11 cellular contexts compared by ENCODE assay signal in the genomic region with DNA sequence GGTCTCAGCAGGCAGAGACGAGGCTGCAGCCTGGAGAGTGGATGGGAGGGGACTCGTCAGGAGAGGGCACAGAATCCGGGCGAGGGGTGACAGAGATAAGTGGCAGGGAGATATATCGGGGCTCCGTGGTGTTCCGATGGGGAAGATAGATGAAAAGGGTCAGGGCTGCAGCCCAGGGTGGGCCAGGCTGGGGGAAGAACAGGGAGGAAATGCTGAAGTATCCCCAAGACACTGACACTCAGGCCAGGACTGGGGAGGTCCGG. TPM values are rescaled to one million over a fixed set of nuclear protein-coding genes. Genes with fewer than 3 reads are reported as not detected.
DNase-seq lines count a peak whose midpoint lies in the region; ATAC-seq, FAIRE-seq and TF ChIP-seq lines count a peak whose summit lies in the region.
"Had no signal": no experiment of that assay in that cellular context is flagged by ENCODE, and none has a peak within 500 bp of the region (broad histone marks: within the 10 kb centered on the region; RNA-seq: fewer than 3 reads in every experiment).

No MANE protein-coding gene starts in this region.

- TF ChIP-seq CTCF in VCaP (conservative IDR thresholded peaks at IDR 0.05), result no peak

- H3K4me1 Mint-ChIP-seq in activated CD4-positive, alpha-beta T cell treated with anti-CD3 and anti-CD28 coated beads, Interleukin-2, amount 10 ng/mL, durations not matched to agents 7 days and 5 days, result peaks cover 31% of the 10 kb centered on the region
- no peaks in the 10 kb centered on the region for H3K4me1 Mint-ChIP-seq in natural killer cell treated with Interleukin-12 subunit alpha and Interleukin-12 subunit beta and Interleukin-15 and Interleukin-18, amount 100 ng/mL, for 72 hours (ENCODE audit: low read depth in 2 of 2)

- H3K4me3 ChIP-seq in right cardiac atrium (ENCODE audit: low read length) (no peak overlapping the region), small intestine (ENCODE audit: low read depth in 1 of 2, low read length in 2 of 2) (peak overlapping the region; percentile 17 to 51)
- H3K4me3 ChIP-seq: A549, tibial artery had no signal

- ATAC-seq in right cardiac atrium, result no peak
- no peak for ATAC-seq in natural killer cell treated with Interleukin-12 subunit alpha and Interleukin-12 subunit beta and Interleukin-15 and Interleukin-18, amount 100 ng/mL, for 72 hours

- H3K4me1 ChIP-seq in right cardiac atrium (ENCODE audit: control insufficient read depth, insufficient read depth, low read length) (peaks cover 2% of the 10 kb centered on the region), small intestine (ENCODE audit: control insufficient read depth in 2 of 2, insufficient read depth in 1 of 2, low read depth in 1 of 2, low read length in 1 of 2) (peaks cover 0 to 12% of the 10 kb centered on the region in 2 donors)

- H3K27me3 Mint-ChIP-seq in activated CD4-positive, alpha-beta T cell treated with anti-CD3 and anti-CD28 coated beads, Interleukin-2, amount 10 ng/mL, durations not matched to agents 7 days and 5 days, result no peaks in the 10 kb centered on the region
- H3K27me3 Mint-ChIP-seq in natural killer cell treated with Interleukin-12 subunit alpha and Interleukin-12 subunit beta and Interleukin-15 and Interleukin-18, amount 100 ng/mL, for 72 hours, result no peaks in the 10 kb centered on the region

- H3K27ac ChIP-seq in VCaP (peak overlapping the region; percentile 78; the same call in 1 of the 2 replicates), right cardiac atrium (ENCODE audit: low read length) (peak overlapping the region; percentile 81), small intestine (ENCODE audit: low read depth in 1 of 2, low read length in 1 of 2) (peak overlapping the region in 1 of 2 donors; percentile 46)
- H3K27ac ChIP-seq: epithelial cell of prostate had no signal

- H3K27me3 ChIP-seq in right cardiac atrium (ENCODE audit: control insufficient read depth, insufficient read depth) (no peaks in the 10 kb centered on the region), small intestine (ENCODE audit: control insufficient read depth in 2 of 2, insufficient read depth in 2 of 2, low read length in 2 of 2) (no peaks in the 10 kb centered on the region)
- H3K27me3 ChIP-seq: tibial artery had no signal

- WGBS in right cardiac atrium, result 61% methylated on average over 8 of the region's 8 CpGs
- WGBS in small intestine, 3 donors, result 26 to 54% (median 35%) methylated on average over 8 of the region's 8 CpGs

- no peaks in the 10 kb centered on the region for H3K9me3 Mint-ChIP-seq in activated CD4-positive, alpha-beta T cell treated with anti-CD3 and anti-CD28 coated beads, Interleukin-2, amount 10 ng/mL, durations not matched to agents 7 days and 5 days
- no peaks in the 10 kb centered on the region for H3K9me3 Mint-ChIP-seq in natural killer cell treated with Interleukin-12 subunit alpha and Interleukin-12 subunit beta and Interleukin-15 and Interleukin-18, amount 100 ng/mL, for 72 hours

- POLR2A ChIA-PET in activated CD4-positive, alpha-beta T cell treated with anti-CD3 and anti-CD28 coated beads, Interleukin-2, amount 10 ng/mL, durations not matched to agents 7 days and 5 days (lab: Charles Lee), result no interaction called here

- H3K4me3 Mint-ChIP-seq in activated CD4-positive, alpha-beta T cell treated with anti-CD3 and anti-CD28 coated beads, Interleukin-2, amount 10 ng/mL, durations not matched to agents 7 days and 5 days, result peak overlapping the region; percentile 79
- no peak overlapping the region for H3K4me3 Mint-ChIP-seq in natural killer cell treated with Interleukin-12 subunit alpha and Interleukin-12 subunit beta and Interleukin-15 and Interleukin-18, amount 100 ng/mL, for 72 hours

- intact Hi-C loops in right cardiac atrium (cut with DNase I), result no loop called here

- no peak for DNase-seq in activated CD4-positive, alpha-beta T cell treated with anti-CD3 and anti-CD28 coated beads, Interleukin-2, amount 10 ng/mL, durations not matched to agents 7 days and 5 days
- no peak for DNase-seq in activated CD4-positive, alpha-beta T cell treated with anti-CD3 and anti-CD28 coated beads, Interleukin-2, amount 50 U/mL, for 48 hours
- peak in 1 of 3 donors; percentile 52 for DNase-seq in right cardiac atrium
- DNase-seq in small intestine, result no peak
- DNase-seq in natural killer cell treated with Interleukin-12 subunit alpha and Interleukin-12 subunit beta and Interleukin-15 and Interleukin-18, amount 100 ng/mL, for 72 hours (ENCODE audit: low spot score), result no peak
- DNase-seq in NAMALWA (ENCODE audit: low spot score), result no peak
- no peak for DNase-seq in epidermal melanocyte (ENCODE audit: insufficient read length, low spot score)
- DNase-seq: tibial artery had no signal

- H3K9me3 ChIP-seq in right cardiac atrium (ENCODE audit: control insufficient read depth, low read length), result no peaks in the 10 kb centered on the region
- H3K9me3 ChIP-seq in small intestine (ENCODE audit: control insufficient read depth, low read depth), result no peaks in the 10 kb centered on the region
- H3K9me3 ChIP-seq: A549, tibial artery had no signal

- peak overlapping the region; percentile 51 for H3K27ac Mint-ChIP-seq in activated CD4-positive, alpha-beta T cell treated with anti-CD3 and anti-CD28 coated beads, Interleukin-2, amount 10 ng/mL, durations not matched to agents 7 days and 5 days
- H3K27ac Mint-ChIP-seq in natural killer cell treated with Interleukin-12 subunit alpha and Interleukin-12 subunit beta and Interleukin-15 and Interleukin-18, amount 100 ng/mL, for 72 hours, result no peak overlapping the region

- peaks cover 11% of the 10 kb centered on the region for H3K36me3 Mint-ChIP-seq in activated CD4-positive, alpha-beta T cell treated with anti-CD3 and anti-CD28 coated beads, Interleukin-2, amount 10 ng/mL, durations not matched to agents 7 days and 5 days (ENCODE audit: low read depth)
- no peaks in the 10 kb centered on the region for H3K36me3 Mint-ChIP-seq in natural killer cell treated with Interleukin-12 subunit alpha and Interleukin-12 subunit beta and Interleukin-15 and Interleukin-18, amount 100 ng/mL, for 72 hours

- FAIRE-seq in small intestine (lab: Jason Lieb, UNC), result no peak
- FAIRE-seq: A549 had no signal

- no peaks in the 10 kb centered on the region for H3K36me3 ChIP-seq in small intestine (ENCODE audit: control insufficient read depth in 2 of 2, insufficient read depth in 2 of 2, low read length in 2 of 2)

- CTCF ChIA-PET in activated CD4-positive, alpha-beta T cell treated with anti-CD3 and anti-CD28 coated beads, Interleukin-2, amount 10 ng/mL, durations not matched to agents 7 days and 5 days (lab: Charles Lee), result interaction anchor here (1.6 to 2.2 kb wide), 2 partner anchors 8 to 12 kb away, joined by 4 to 5 read pairs; no protein-coding TSS in a partner anchor

RNA-seq across cellular contexts. Expression of a gene that starts 2.1 kb away (rescaled TPM):
- 100 to 1,000 TPM; 269 to 284 TPM for total RNA-seq in activated CD4-positive, alpha-beta T cell treated with anti-CD3 and anti-CD28 coated beads, Interleukin-2, amount 10 ng/mL, durations not matched to agents 7 days and 5 days
- total RNA-seq in right cardiac atrium, result 100 to 1,000 TPM; 439 to 581 (median 506) TPM
- polyA plus RNA-seq in right cardiac atrium (397 TPM), small intestine (100 to 1,000 TPM; 181 to 326 (median 255) TPM)
- total RNA-seq in natural killer cell treated with Interleukin-12 subunit alpha and Interleukin-12 subunit beta and Interleukin-15 and Interleukin-18, amount 100 ng/mL, for 72 hours, result 1 to 10 TPM; 3.4 to 6.7 TPM

RNA-seq across cellular contexts. Expression of a gene that starts 32.0 kb away (rescaled TPM):
- total RNA-seq in activated CD4-positive, alpha-beta T cell treated with anti-CD3 and anti-CD28 coated beads, Interleukin-2, amount 10 ng/mL, durations not matched to agents 7 days and 5 days, result 10 to 100 TPM; 68.1 to 71.5 TPM
- 10 to 100 TPM; 28.1 to 38.8 (median 33.3) TPM for total RNA-seq in right cardiac atrium
- polyA plus RNA-seq in right cardiac atrium, result 13.6 TPM
- polyA plus RNA-seq in small intestine, result 10 to 100 TPM; 16.8 to 90.5 (median 20.3) TPM
- 10 to 100 TPM; 65.7 to 72.3 TPM for total RNA-seq in natural killer cell treated with Interleukin-12 subunit alpha and Interleukin-12 subunit beta and Interleukin-15 and Interleukin-18, amount 100 ng/mL, for 72 hours

RNA-seq across cellular contexts. Expression of a gene that starts 46.4 kb away (rescaled TPM):
- not detected for total RNA-seq in activated CD4-positive, alpha-beta T cell treated with anti-CD3 and anti-CD28 coated beads, Interleukin-2, amount 10 ng/mL, durations not matched to agents 7 days and 5 days
- total RNA-seq in right cardiac atrium, result 100 to 1,000 TPM; 232 to 655 (median 355) TPM
- polyA plus RNA-seq in right cardiac atrium, result 286 TPM
- polyA plus RNA-seq in small intestine, result 10 to 100 TPM in 1 of 3 donors, 1 to 10 TPM in 1, under 1 TPM in 1; 0.67 to 57.4 (median 2.4) TPM
- not detected for total RNA-seq in natural killer cell treated with Interleukin-12 subunit alpha and Interleukin-12 subunit beta and Interleukin-15 and Interleukin-18, amount 100 ng/mL, for 72 hours

RNA-seq across cellular contexts. Expression of a gene that starts 52.4 kb away (rescaled TPM):
- 1 to 10 TPM; 2.4 to 2.6 TPM for total RNA-seq in activated CD4-positive, alpha-beta T cell treated with anti-CD3 and anti-CD28 coated beads, Interleukin-2, amount 10 ng/mL, durations not matched to agents 7 days and 5 days
- total RNA-seq in right cardiac atrium, result 100 to 1,000 TPM; 153 to 183 (median 168) TPM
- polyA plus RNA-seq in right cardiac atrium, result 86.9 TPM
- polyA plus RNA-seq in small intestine, result 10 to 100 TPM; 12.7 to 84.6 (median 18.1) TPM
- total RNA-seq in natural killer cell treated with Interleukin-12 subunit alpha and Interleukin-12 subunit beta and Interleukin-15 and Interleukin-18, amount 100 ng/mL, for 72 hours, result under 1 TPM in 1 of 2 donors, not detected in 1; 0.43 TPM

Comparison
In these comparisons a context has a peak if more than half of its experiments do, and no peak if none do; other contexts are left out.
1. RNA of a gene that starts 2.1 kb away (total RNA-seq): 439 to 581 TPM in right cardiac atrium and 269 to 284 TPM in activated CD4-positive, alpha-beta T cell treated with anti-CD3 and anti-CD28 coated beads, Interleukin-2, amount 10 ng/mL, durations not matched to agents 7 days and 5 days; 3.4 to 6.7 TPM in natural killer cell treated with Interleukin-12 subunit alpha and Interleukin-12 subunit beta and Interleukin-15 and Interleukin-18, amount 100 ng/mL, for 72 hours; every median in the first group is over 10 times any median in the second.
2. RNA of a gene that starts 46.4 kb away (total RNA-seq): 232 to 655 TPM in right cardiac atrium; not detected in activated CD4-positive, alpha-beta T cell treated with anti-CD3 and anti-CD28 coated beads, Interleukin-2, amount 10 ng/mL, durations not matched to agents 7 days and 5 days and not detected in natural killer cell treated with Interleukin-12 subunit alpha and Interleukin-12 subunit beta and Interleukin-15 and Interleukin-18, amount 100 ng/mL, for 72 hours; every median in the first group is over 100 times any median in the second.